ENCODE assay signal across 8 cellular contexts in genomic region chr12:71846322-71846940, GRCh38. TPM values are rescaled to one million over a fixed set of nuclear protein-coding genes. Genes with fewer than 3 reads are reported as not detected.
DNase-seq lines count a peak whose midpoint lies in the region; ATAC-seq and TF ChIP-seq lines count a peak whose summit lies in the region.

No MANE protein-coding gene starts in this region.

- H3K23ac ChIP-seq in H9 (ENCODE audit: insufficient read length, low read depth, low read length), result no peak overlapping the region

- H3K56ac ChIP-seq in H9 (ENCODE audit: insufficient read length, low read depth, low read length), result no peak overlapping the region

- BruUV-seq in PC-9 (replicated peaks; lab: Mats Ljungman, UMichigan), result no TSS peak

- DNase-seq in Daoy (ENCODE audit: low read depth), result peak; percentile 11
- DNase-seq in H9, result no peak
- peak in 1 of 2 experiments; percentile 50 for DNase-seq in PC-9
- DNase-seq in fibroblast of gingiva (ENCODE audit: low read depth), result peak; percentile 17
- no peak for DNase-seq in gastrocnemius medialis
- no peak for DNase-seq in activated CD4-positive, alpha-beta T cell treated with anti-CD3 and anti-CD28 coated beads, Interleukin-2, amount 50 U/mL, for 4 hours
- DNase-seq in tibial artery, result no peak
- no peak for DNase-seq in activated CD4-positive, CD25-positive, alpha-beta regulatory T cell (lab: John Stamatoyannopoulos, UW)

- no peak overlapping the region for H3K18ac ChIP-seq in H9 (ENCODE audit: insufficient read length, low read depth, low read length)

- no peak overlapping the region for H4K91ac ChIP-seq in H9 (ENCODE audit: insufficient read length, low read depth, low read length)

- POLR2A ChIA-PET in PC-9 (lab: Charles Lee; ENCODE audit: unreplicated experiment), result no interaction called here

- H3K36me3 ChIP-seq in PC-9 (ENCODE audit: low read depth) (0 out of 2 replicates have a peak, but pooled peaks cover 12% of the 10 kb centered on the region), gastrocnemius medialis (peaks cover 0 to 5% of the 10 kb centered on the region in 2 donors), tibial artery (no peaks in the 10 kb centered on the region)

- H4K5ac ChIP-seq in H9 (ENCODE audit: insufficient read length, low read depth, low read length), result no peak overlapping the region

- H2AFZ ChIP-seq in H9 (ENCODE audit: low read length) (no peak overlapping the region), PC-9 (no peak overlapping the region)

- H3K4me3 Mint-ChIP-seq in H9, result no peak overlapping the region; a peak in 1 of 5 replicates

- TF ChIP-seq CTCF in H9 (conservative IDR thresholded peaks at IDR 0.05) (peak; percentile 65), PC-9 (conservative IDR thresholded peaks at IDR 0.05) (peak; percentile 69), gastrocnemius medialis (IDR thresholded peaks at IDR 0.05 in 4 of 5, conservative IDR thresholded peaks at IDR 0.05 in 1 of 5) (peak; percentile 11 to 78 (median 53)), tibial artery (IDR thresholded peaks at IDR 0.05) (peak in 1 of 2 experiments; percentile 24)

- peaks cover 19 to 20% (median 19%) of the 10 kb centered on the region in 3 experiments for H3K36me3 Mint-ChIP-seq in H9 (ENCODE audit: insufficient read depth in 1 of 3, low read depth in 3 of 3)

- H3K4ac ChIP-seq in H9 (ENCODE audit: low read depth, low read length), result no peak overlapping the region

- no peak overlapping the region for H2BK120ac ChIP-seq in H9 (ENCODE audit: low read depth, low read length, poor library complexity, severe bottlenecking)

- H3K4me1 ChIP-seq in H9 (ENCODE audit: insufficient read depth, low read length), result no peaks in the 10 kb centered on the region
- peaks cover 10% of the 10 kb centered on the region for H3K4me1 ChIP-seq in PC-9 (replicated peaks; ENCODE audit: insufficient read depth)
- peaks cover 86 to 94% of the 10 kb centered on the region in 2 donors for H3K4me1 ChIP-seq in gastrocnemius medialis
- peaks cover 0 to 55% (median 12%) of the 10 kb centered on the region in 4 donors for H3K4me1 ChIP-seq in tibial artery

- H3K27ac ChIP-seq in H9 (ENCODE audit: insufficient read length, low read depth, low read length) (no peak overlapping the region), PC-9 (no peak overlapping the region), gastrocnemius medialis (peak overlapping the region; percentile 84 to 95 (median 90)), tibial artery (no peak overlapping the region)

- no peak overlapping the region for H4K8ac ChIP-seq in H9 (replicated peaks; ENCODE audit: insufficient read length, low read depth, low read length)

- H3K23me2 ChIP-seq in H9 (ENCODE audit: insufficient read length, low read depth, low read length, poor library complexity, severe bottlenecking), result no peaks in the 10 kb centered on the region

- no peaks in the 10 kb centered on the region; the same call in 1 of the 2 replicates for H3F3A ChIP-seq in PC-9 (ENCODE audit: insufficient read depth, low read depth)

- H3K27me3 Mint-ChIP-seq in H9 (ENCODE audit: low read depth), result no peaks in the 10 kb centered on the region

- no peak overlapping the region for H3K27ac Mint-ChIP-seq in H9

- CTCF ChIA-PET in PC-9 (lab: Charles Lee), result interaction anchor here (0.5 to 1.0 kb wide), 8 partner anchors 9 to 1422 kb away, joined by 3 to 16 read pairs (median 6); partner anchors contain the start of gene TMEM19

- H3K27me3 ChIP-seq in H9 (ENCODE audit: insufficient read depth, low read length) (no peaks in the 10 kb centered on the region), PC-9 (ENCODE audit: insufficient read depth, low read depth) (no peaks in the 10 kb centered on the region), gastrocnemius medialis (no peaks in the 10 kb centered on the region), tibial artery (no peaks in the 10 kb centered on the region)

- intact Hi-C loops in PC-9 (cut with micrococcal nuclease; ENCODE audit: unreplicated experiment), result loop anchor here (1.0 kb wide), 1 partner anchor 66 kb away; no protein-coding TSS in a partner anchor
- intact Hi-C loops in gastrocnemius medialis (cut with DNase I; ENCODE audit: low total_unique reads), result loop anchor here (2.0 to 10.0 kb wide), 3 partner anchors 66 to 1602 kb away; partner anchors contain the start of genes CNOT2 and TMEM19
- intact Hi-C loops in tibial artery (cut with DNase I; ENCODE audit: low total_unique reads), result no loop called here

- ATAC-seq in gastrocnemius medialis, result no peak

- H3K9me3 ChIP-seq in H9 (ENCODE audit: control insufficient read depth, low read depth, low read length) (no peaks in the 10 kb centered on the region), PC-9 (ENCODE audit: insufficient read depth, low read depth) (no peaks in the 10 kb centered on the region), gastrocnemius medialis (no peaks in the 10 kb centered on the region), tibial artery (no peaks in the 10 kb centered on the region)

- H4K20me1 ChIP-seq in H9 (ENCODE audit: control insufficient read depth, insufficient read depth, insufficient read length), result no peaks in the 10 kb centered on the region
- peaks cover 26% of the 10 kb centered on the region; the same call in 1 of the 2 replicates for H4K20me1 ChIP-seq in PC-9 (ENCODE audit: insufficient read depth)

- H3T11ph ChIP-seq in H9 (ENCODE audit: low read length), result no peak overlapping the region

- no peak overlapping the region for H2BK20ac ChIP-seq in H9 (ENCODE audit: low read depth, low read length, poor library complexity, severe bottlenecking)

- H3K9me2 ChIP-seq in PC-9 (ENCODE audit: insufficient read depth), result no peaks in the 10 kb centered on the region

- no peak overlapping the region for H3K9ac ChIP-seq in H9 (ENCODE audit: extremely low read depth, insufficient read length, low read length)

- in situ Hi-C loops in gastrocnemius medialis (cut with MboI; ENCODE audit: low sequenced_read_pairs in 4 of 4), result loop anchor here in 2 of 4 donors (10.0 kb wide), 2 partner anchors 72 to 92 kb away; partner anchors contain the start of gene RAB21 (in 1 of the 2)

- H3K4me2 ChIP-seq in H9 (ENCODE audit: insufficient read depth, insufficient read length, low read length), result no peak overlapping the region
- no peak overlapping the region for H3K4me2 ChIP-seq in PC-9

- no CpG with 5 or more reads among the region's 3 CpGs for WGBS in H9 (ENCODE audit: extremely low coverage, insufficient read length, low lambda C conversion rate)

- peaks cover 15% of the 10 kb centered on the region; the same call in 1 of the 2 replicates for H3K79me2 ChIP-seq in H9 (ENCODE audit: insufficient read depth, low read length)
- H3K79me2 ChIP-seq in PC-9 (ENCODE audit: low read depth), result peaks cover 89% of the 10 kb centered on the region

- H3K79me1 ChIP-seq in H9 (ENCODE audit: insufficient read depth, low read depth, low read length, poor library complexity, severe bottlenecking), result no peaks in the 10 kb centered on the region

- no peak overlapping the region for H2BK15ac ChIP-seq in H9 (ENCODE audit: low read depth, low read length)

- H2BK12ac ChIP-seq in H9 (ENCODE audit: insufficient read length, low read depth, low read length), result no peak overlapping the region

- H2BK5ac ChIP-seq in H9 (ENCODE audit: insufficient read length, low read length), result no peak overlapping the region

- TF ChIP-seq POLR2A in gastrocnemius medialis (IDR thresholded peaks at IDR 0.05), result no peak

- no peak overlapping the region for H3K14ac ChIP-seq in H9 (ENCODE audit: insufficient read depth, low read length)

- peaks cover 6 to 8% of the 10 kb centered on the region in 2 experiments; a peak in 4 of 5 replicates for H3K9me3 Mint-ChIP-seq in H9

- no peak overlapping the region for H2AK5ac ChIP-seq in H9 (ENCODE audit: insufficient read length, low read length)

- peaks cover 2 to 5% of the 10 kb centered on the region in 2 experiments for H3K4me1 Mint-ChIP-seq in H9

- no peak overlapping the region for H3K4me3 ChIP-seq in PC-9
- peak overlapping the region in 1 of 4 donors; percentile 5 for H3K4me3 ChIP-seq in gastrocnemius medialis
- H3K4me3 ChIP-seq in tibial artery, result no peak overlapping the region

RNA-seq across cellular contexts. Expression of gene TBC1D15, which starts 6.9 kb away (rescaled TPM):
- total RNA-seq in Daoy (2014; rRNA removed; shearing (Covaris generic)), result 13.0 and 14.8 TPM in 2 replicates
- total RNA-seq in H9 (2021), result 39.7 and 44.4 TPM in 2 replicates
- total RNA-seq in PC-9 (2021), result 36.0 and 41.3 TPM in 2 replicates
- total RNA-seq in gastrocnemius medialis, result 10 to 100 TPM; 48.2 to 89.2 (median 52.2) TPM

Comparison
In these comparisons a context has a peak if more than half of its experiments do, and no peak if none do; other contexts are left out.
1. DNase-seq: peak in Daoy (single experiment) and fibroblast of gingiva (single experiment); none in H9 (single experiment), gastrocnemius medialis (0 of 2), activated CD4-positive, alpha-beta T cell treated with anti-CD3 and anti-CD28 coated beads, Interleukin-2, amount 50 U/mL, for 4 hours (0 of 2), tibial artery (0 of 2) and activated CD4-positive, CD25-positive, alpha-beta regulatory T cell (0 of 4).
2. H3K27ac ChIP-seq: peak in gastrocnemius medialis (4 of 4); none in H9 (single experiment), PC-9 (single experiment) and tibial artery (0 of 2).